8 cellular contexts compared by ENCODE assay signal in the genomic region with DNA sequence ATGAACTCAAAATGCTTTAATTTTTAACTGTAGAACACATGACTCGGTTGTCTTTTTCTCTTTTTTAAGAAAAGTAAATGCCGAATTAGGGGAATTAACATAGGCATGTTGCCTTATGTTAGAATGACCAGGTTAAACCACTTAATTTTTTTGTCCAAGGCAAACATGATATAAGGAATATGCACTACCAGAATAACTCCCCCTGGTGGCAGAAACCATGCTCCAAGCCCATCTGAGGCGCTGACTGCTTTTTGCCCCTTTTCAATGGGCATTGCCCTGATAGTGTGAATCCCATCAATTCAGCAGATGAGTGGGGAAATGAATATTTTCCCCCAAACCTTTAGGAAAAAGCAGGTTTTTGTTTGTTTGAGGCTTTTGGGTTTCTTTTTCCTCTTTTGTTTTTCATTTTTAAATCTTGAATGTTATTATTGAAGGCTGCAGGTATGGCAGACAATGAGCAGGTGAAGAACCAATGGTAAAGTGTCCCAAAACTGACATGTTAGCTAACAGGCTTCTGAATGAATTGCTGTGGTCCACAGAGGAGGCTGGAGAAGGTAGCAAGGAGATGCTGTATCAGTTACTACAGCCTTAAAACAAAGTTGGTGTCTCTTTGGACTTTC.
A peak's percentile ranks its signal among the peaks of the same experiment; 100 is the strongest.
DNase-seq lines count a peak whose midpoint lies in the region; ATAC-seq and TF ChIP-seq lines count a peak whose summit lies in the region.

No MANE protein-coding gene starts in this region.

- H3K36me3 ChIP-seq in brain microvascular endothelial cell (replicated peaks): no peaks in the 10 kb centered on the region

- DNase-seq in DMS 273 (lab: John Stamatoyannopoulos, UW; ENCODE audit: unreplicated experiment) (peak; percentile 68), DMS 273 treated with DMSO at 0.1 percent for 48 hours (lab: John Stamatoyannopoulos, UW) (no peak), NCI-H69 (lab: John Stamatoyannopoulos, UW) (peak; percentile 64), brain microvascular endothelial cell (no peak), medulla oblongata (ENCODE audit: extremely low spot score) (peak; percentile 68), epidermal melanocyte (ENCODE audit: insufficient read length, low spot score) (no peak), T-helper 17 cell (no peak)

- H3K4me3 Mint-ChIP-seq in T-helper 17 cell: no peak overlapping the region

- no peaks in the 10 kb centered on the region for H3K36me3 Mint-ChIP-seq in T-helper 17 cell (ENCODE audit: low read depth)

- H3K9me3 ChIP-seq in T-helper 17 cell (ENCODE audit: control insufficient read depth, low read length, poor library complexity, severe bottlenecking): no peaks in the 10 kb centered on the region

- no peak overlapping the region for H3K4me3 ChIP-seq in brain microvascular endothelial cell (ENCODE audit: low read depth, low read length)

- no peaks in the 10 kb centered on the region for H3K27me3 ChIP-seq in brain microvascular endothelial cell (replicated peaks)

- ATAC-seq in GM21367 (IDR thresholded peaks at IDR 0.05; ENCODE audit: unreplicated experiment): peak; percentile 71
- ATAC-seq in T-helper 17 cell: no peak

- no peaks in the 10 kb centered on the region for H3K4me1 Mint-ChIP-seq in T-helper 17 cell

- H3K27ac Mint-ChIP-seq in T-helper 17 cell: no peak overlapping the region

- peak; percentile 67 for TF ChIP-seq CTCF in brain microvascular endothelial cell (IDR thresholded peaks at IDR 0.05; ENCODE audit: low read depth, low read length, missing control alignments)

- H3K27me3 Mint-ChIP-seq in T-helper 17 cell: peaks cover 5% of the 10 kb centered on the region

- in situ Hi-C loops in brain microvascular endothelial cell (cut with HindIII; ENCODE audit: low pct_ligation_motif_present, low sequenced_read_pairs): no loop called here

- H3K27ac ChIP-seq in brain microvascular endothelial cell: no peak overlapping the region

Comparison
In these comparisons a context has a peak if more than half of its experiments do, and no peak if none do; other contexts are left out.
1. DNase-seq: peak in DMS 273 (single experiment), NCI-H69 (single experiment) and medulla oblongata (single experiment); none in DMS 273 treated with DMSO at 0.1 percent for 48 hours (single experiment), brain microvascular endothelial cell (single experiment), epidermal melanocyte (single experiment) and T-helper 17 cell (0 of 3).